18 cellular contexts compared by ENCODE assay signal in the genomic region with DNA sequence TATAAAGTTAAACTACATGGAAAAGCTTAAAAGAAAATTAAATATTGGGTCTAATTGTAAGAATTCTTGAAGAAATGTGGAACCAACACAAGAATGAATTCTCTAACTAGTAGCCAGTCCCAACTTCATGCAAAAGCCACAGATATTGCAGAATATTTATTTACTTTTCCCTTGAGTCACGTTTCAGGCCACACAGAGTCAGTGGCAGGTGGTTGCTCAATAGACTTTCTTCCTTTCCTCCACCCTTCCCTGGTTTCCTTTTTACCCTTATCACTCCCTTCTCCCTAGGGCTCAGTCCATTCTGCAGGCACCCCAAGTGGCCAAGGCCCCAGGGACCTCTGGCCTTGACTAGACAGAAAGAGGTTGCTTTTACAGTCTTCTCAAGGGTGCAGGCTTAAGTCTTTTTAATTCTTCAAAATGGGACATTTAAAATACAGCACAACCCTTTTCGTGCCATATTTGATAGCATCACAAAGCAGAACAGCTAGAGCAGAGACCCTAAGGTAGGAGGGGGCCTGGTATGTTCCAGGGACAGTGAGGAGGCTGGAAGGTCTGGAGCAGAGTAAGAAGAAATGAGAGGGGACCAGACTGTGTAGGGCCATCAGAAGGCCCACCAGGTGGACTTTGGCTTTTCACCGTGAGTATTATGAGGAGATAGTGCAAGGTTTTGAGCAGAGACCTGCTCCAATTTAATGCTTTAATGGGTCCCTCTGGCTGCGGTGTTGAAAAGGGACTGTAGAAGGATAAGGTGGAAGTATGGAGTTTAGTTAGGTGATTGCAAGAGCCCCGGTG.
DNase-seq lines count a peak whose midpoint lies in the region; ATAC-seq, FAIRE-seq and TF ChIP-seq lines count a peak whose summit lies in the region.
"Had no signal": no experiment of that assay in that cellular context is flagged by ENCODE, and none has a peak within 500 bp of the region (broad histone marks: within the 10 kb centered on the region; RNA-seq: fewer than 3 reads in every experiment).

No MANE protein-coding gene starts in this region.

- H3K4me1 ChIP-seq in fibroblast of lung (ENCODE audit: control insufficient read depth, extremely low read depth, insufficient read depth, low read length): peaks cover 3% of the 10 kb centered on the region
- H3K4me1 ChIP-seq in small intestine (ENCODE audit: control insufficient read depth in 2 of 2, insufficient read depth in 1 of 2, low read depth in 1 of 2, low read length in 1 of 2): no peaks in the 10 kb centered on the region

- no peaks in the 10 kb centered on the region for H3K27me3 ChIP-seq in fibroblast of lung (ENCODE audit: control insufficient read depth, insufficient read depth, low read length)
- H3K27me3 ChIP-seq in small intestine (ENCODE audit: control insufficient read depth in 2 of 2, insufficient read depth in 2 of 2, low read length in 2 of 2): no peaks in the 10 kb centered on the region
- H3K27me3 ChIP-seq: tibial artery had no signal

- no peaks in the 10 kb centered on the region for H3K36me3 ChIP-seq in fibroblast of lung (ENCODE audit: control insufficient read depth, insufficient read depth, low read length)
- no peaks in the 10 kb centered on the region for H3K36me3 ChIP-seq in small intestine (ENCODE audit: control insufficient read depth in 2 of 2, insufficient read depth in 2 of 2, low read length in 2 of 2)
- H3K36me3 ChIP-seq: tibial artery had no signal

- H3K4me3 ChIP-seq in fibroblast of lung (replicated peaks in 1 of 4; ENCODE audit: control extremely low read depth in 1 of 4, insufficient read depth in 1 of 4, low read depth in 3 of 4, low read length in 4 of 4): no peak overlapping the region
- no peak overlapping the region for H3K4me3 ChIP-seq in small intestine (ENCODE audit: low read depth in 1 of 2, low read length in 2 of 2)
- H3K4me3 ChIP-seq: tibial artery had no signal

- no peak for ATAC-seq in GM19463 (IDR thresholded peaks at IDR 0.05; ENCODE audit: unreplicated experiment)

- FAIRE-seq in small intestine (lab: Jason Lieb, UNC): no peak
- FAIRE-seq: RCC 7860 had no signal

- H3K27ac ChIP-seq in fibroblast of lung (ENCODE audit: insufficient read depth, low read length): no peak overlapping the region
- H3K27ac ChIP-seq in small intestine (ENCODE audit: low read depth in 1 of 2, low read length in 1 of 2): no peak overlapping the region
- H3K27ac ChIP-seq: 22Rv1 had no signal

- no peak overlapping the region for H3K4me2 ChIP-seq in fibroblast of lung (ENCODE audit: extremely low read depth, insufficient read depth, low read length)

- H3K9me3 ChIP-seq in fibroblast of lung (ENCODE audit: control insufficient read depth, insufficient read depth, low read depth, low read length): no peaks in the 10 kb centered on the region
- no peaks in the 10 kb centered on the region for H3K9me3 ChIP-seq in small intestine (ENCODE audit: control insufficient read depth, low read depth)

- 69 to 77% (median 71%) methylated on average over 5 of the region's 5 CpGs for WGBS in small intestine, 3 donors

- DNase-seq in DMS53 (lab: John Stamatoyannopoulos, UW) (peak; percentile 20), DMS53 treated with DMSO at 0.1 percent for 48 hours (lab: John Stamatoyannopoulos, UW; ENCODE audit: unreplicated experiment) (no peak), NCI-H774 (lab: John Stamatoyannopoulos, UW) (peak; percentile 8), fibroblast of lung (ENCODE audit: low read depth in 2 of 2) (peak; percentile 37 to 78), small intestine (peak; percentile 11), NCI-H1436 (lab: John Stamatoyannopoulos, UW) (no peak)
- DNase-seq in activated CD4-positive, alpha-beta T cell treated with anti-CD3 and anti-CD28 coated beads, Interleukin-2, amount 50 U/mL, for 48 hours: no peak
- DNase-seq: activated CD4-positive, alpha-beta T cell treated with anti-CD3 and anti-CD28 coated beads for 4 hours; activated T-cell treated with anti-CD3 and anti-CD28 coated beads for 4 hours; GDM1; hippocampal formation; naive B cell; NCI-H1436 treated with DMSO at 0.1 percent for 48 hours; NCI-H446; tibial artery had no signal

- H3K9ac ChIP-seq in fibroblast of lung (ENCODE audit: insufficient read depth, low read length): no peak overlapping the region

- H2AFZ ChIP-seq in fibroblast of lung (ENCODE audit: low read length): no peak overlapping the region

- H4K20me1 ChIP-seq in fibroblast of lung (ENCODE audit: control insufficient read depth, extremely low read depth, insufficient read depth, low read length): no peaks in the 10 kb centered on the region

- H3K79me2 ChIP-seq in fibroblast of lung (ENCODE audit: control insufficient read depth, insufficient read depth, low read length): no peaks in the 10 kb centered on the region

- TF ChIP-seq CTCF in fibroblast of lung (conservative IDR thresholded peaks at IDR 0.05 in 1 of 2, IDR thresholded peaks at IDR 0.05 in 1 of 2; ENCODE audit: low read depth in 1 of 2, low read length in 2 of 2): no peak

Comparison
In these comparisons a context has a peak if more than half of its experiments do, and no peak if none do; other contexts are left out.
1. DNase-seq: peak in DMS53 (single experiment), NCI-H774 (single experiment), fibroblast of lung (2 of 2) and small intestine (single experiment); none in DMS53 treated with DMSO at 0.1 percent for 48 hours (single experiment), NCI-H1436 (single experiment) and activated CD4-positive, alpha-beta T cell treated with anti-CD3 and anti-CD28 coated beads, Interleukin-2, amount 50 U/mL, for 48 hours (0 of 2).